Comparison of ENCODE assay signal across 18 cellular contexts in genomic region chr12:127078577-127079350, GRCh38.
"Had no signal": no experiment of that assay in that cellular context is flagged by ENCODE, and none has a peak within 500 bp of the region (broad histone marks: within the 10 kb centered on the region; RNA-seq: fewer than 3 reads in every experiment).

No MANE protein-coding gene starts in this region.

- H3K9me3 ChIP-seq: body of pancreas, spleen, testis had no signal

- DNase-seq: activated CD4-positive, alpha-beta memory T cell treated with anti-CD3 and anti-CD28 coated beads for 36 hours; activated CD4-positive, alpha-beta T cell treated with anti-CD3 and anti-CD28 coated beads for 36 hours; activated naive CD4-positive, alpha-beta T cell treated with Interleukin-2 at 50 U/mL for 16 hours; activated naive CD8-positive, alpha-beta T cell treated with anti-CD3 and anti-CD28 coated beads, Interleukin-2, amount 10 ng/mL, durations not matched to agents 7 days and 5 days; activated T-cell treated with anti-CD3 and anti-CD28 coated beads for 4 hours; body of pancreas; dorsolateral prefrontal cortex; midbrain; nucleus accumbens; spleen; stimulated activated CD4-positive, alpha-beta T cell treated with anti-CD3 and anti-CD28 coated beads, Interleukin-4, amount 100 ng/mL, for 4 hours; testis had no signal

- H3K27me3 ChIP-seq: body of pancreas, spleen, testis had no signal

- FAIRE-seq: TTC549 had no signal

- H3K4me1 ChIP-seq: body of pancreas had no signal

- ATAC-seq: activated CD4-positive, alpha-beta T cell treated with anti-CD3 and anti-CD28 coated beads for 36 hours; activated T-helper 17 cell treated with anti-CD3 and anti-CD28 coated beads, Interleukin-2, amount 50 U/mL, for 72 hours; body of pancreas; stimulated activated memory B cell treated with anti-CD40 and anti-IgM and Interleukin-4, amounts not matched to agents 10 μg/mL and 1 μg/mL and 100 μg/mL, for 72 hours; WTC11 had no signal

- H3K4me3 ChIP-seq: body of pancreas, dorsolateral prefrontal cortex, lung, testis had no signal

- H3K27ac ChIP-seq: body of pancreas, dorsolateral prefrontal cortex, epithelial cell of prostate, testis had no signal

- H3K36me3 ChIP-seq: spleen had no signal
